ENCODE assay signal across 34 cellular contexts in the genomic region with DNA sequence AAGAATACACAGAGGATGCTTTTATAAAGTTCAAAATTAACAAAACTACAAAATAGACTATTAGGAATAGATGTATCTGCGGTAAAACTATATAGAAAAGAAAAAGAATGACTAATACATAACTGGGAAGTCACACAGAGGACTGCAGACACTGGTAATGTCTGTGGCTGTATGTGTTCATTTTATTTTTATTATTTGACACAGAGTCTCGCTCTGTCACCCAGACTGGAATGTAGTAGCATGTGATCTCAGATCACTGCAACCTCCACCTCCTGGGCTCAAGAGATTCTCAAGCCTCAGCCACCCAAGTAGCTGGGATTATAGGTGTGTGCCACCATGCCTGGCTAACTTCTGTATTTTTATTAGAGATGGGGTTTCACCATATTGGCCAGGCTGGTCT.
"Had no signal": no experiment of that assay in that cellular context is flagged by ENCODE, and none has a peak within 500 bp of the region (broad histone marks: within the 10 kb centered on the region; RNA-seq: fewer than 3 reads in every experiment).

No MANE protein-coding gene starts in this region.

- H3K4me3 Mint-ChIP-seq: activated B cell treated with CpG ODN at 0.5 μM for 24 hours; activated CD4-positive, alpha-beta memory T cell treated with anti-CD3 and anti-CD28 coated beads for 36 hours; activated naive CD4-positive, alpha-beta T cell treated with anti-CD3 and anti-CD28 coated beads, Interleukin-2, amount 10 ng/mL, durations not matched to agents 7 days and 5 days; activated naive CD8-positive, alpha-beta T cell; activated naive CD8-positive, alpha-beta T cell treated with anti-CD3 and anti-CD28 coated beads, Interleukin-2, amount 50 U/mL, for 24 hours; activated T-cell treated with anti-CD3 and anti-CD28 coated beads, Interleukin-2, amount 50 U/mL, for 4 hours; brain had no signal

- H3K4me1 Mint-ChIP-seq: activated B cell treated with CpG ODN at 0.5 μM for 24 hours; activated naive CD4-positive, alpha-beta T cell treated with anti-CD3 and anti-CD28 coated beads, Interleukin-2, amount 10 ng/mL, durations not matched to agents 7 days and 5 days; brain had no signal

- H3K27ac Mint-ChIP-seq: activated B cell treated with CpG ODN at 0.5 μM for 24 hours; activated CD4-positive, alpha-beta memory T cell treated with anti-CD3 and anti-CD28 coated beads for 36 hours; activated naive CD4-positive, alpha-beta T cell treated with anti-CD3 and anti-CD28 coated beads, Interleukin-2, amount 10 ng/mL, durations not matched to agents 7 days and 5 days; activated naive CD8-positive, alpha-beta T cell; activated naive CD8-positive, alpha-beta T cell treated with anti-CD3 and anti-CD28 coated beads, Interleukin-2, amount 50 U/mL, for 24 hours; brain had no signal

- H3K4me3 ChIP-seq: K562 had no signal

- H3K27me3 Mint-ChIP-seq: activated B cell treated with CpG ODN at 0.5 μM for 24 hours; activated CD4-positive, alpha-beta memory T cell treated with anti-CD3 and anti-CD28 coated beads for 36 hours; activated naive CD4-positive, alpha-beta T cell treated with anti-CD3 and anti-CD28 coated beads, Interleukin-2, amount 10 ng/mL, durations not matched to agents 7 days and 5 days; activated naive CD8-positive, alpha-beta T cell; activated naive CD8-positive, alpha-beta T cell treated with anti-CD3 and anti-CD28 coated beads, Interleukin-2, amount 50 U/mL, for 24 hours; brain had no signal

- ATAC-seq: activated naive CD8-positive, alpha-beta T cell treated with anti-CD3 and anti-CD28 coated beads, Interleukin-2, amount 50 U/mL, for 24 hours; activated T-cell treated with anti-CD3 and anti-CD28 coated beads, Interleukin-2, amount 50 U/mL, for 4 hours; K562; PC-3 had no signal

- DNase-seq: activated B cell treated with CpG ODN at 0.5 μM for 24 hours; activated CD4-positive, alpha-beta memory T cell treated with anti-CD3 and anti-CD28 coated beads for 36 hours; activated CD4-positive, alpha-beta T cell treated with anti-CD3 and anti-CD28 coated beads for 4 hours; activated CD4-positive, alpha-beta T cell treated with anti-CD3 and anti-CD28 coated beads, Interleukin-2, amount 50 U/mL, for 1 hour; activated CD4-positive, CD25-positive, alpha-beta regulatory T cell treated with anti-CD3 and anti-CD28 coated beads, Interleukin-2, amount 50 U/mL, for 72 hours; activated CD8-positive, alpha-beta memory T cell treated with anti-CD3 and anti-CD28 coated beads, Interleukin-2, amount 50 U/mL, for 4 hours; activated effector memory CD4-positive, alpha-beta T cell treated with Interleukin-2 at 50 U/mL for 16 hours; activated naive CD4-positive, alpha-beta T cell treated with anti-CD3 and anti-CD28 coated beads, Interleukin-2, amount 10 ng/mL, durations not matched to agents 7 days and 5 days; activated naive CD8-positive, alpha-beta T cell treated with anti-CD3 and anti-CD28 coated beads, Interleukin-2, amount 50 U/mL, for 24 hours; activated T-cell treated with anti-CD3 and anti-CD28 coated beads for 4 hours; activated T-cell treated with anti-CD3 and anti-CD28 coated beads, Interleukin-2, amount 50 U/mL, for 4 hours; anterior cingulate cortex; NCI-H1092 treated with DMSO at 0.1 percent for 48 hours; NCI-H1417; NCI-H146; NCI-H187; NCI-H2029 treated with DMSO at 0.1 percent for 48 hours; NCI-H2107; NCI-H2171; NCI-H510A; NCI-H526; NCI-H748 treated with DMSO at 0.1 percent for 48 hours; NK-92 treated with Interleukin-12 subunit alpha and Interleukin-12 subunit beta, amount 100 ng/mL, for 24 hours; PC-3; Right ventricle myocardium superior; SW 1271; T-helper 1 cell; T-helper 2 cell; T-helper 9 cell had no signal

- H3K27ac ChIP-seq: RWPE1, VCaP had no signal
